In genomic region chr7:47461161-47461560, GRCh38 we compare ENCODE assay signal across 13 cellular contexts.
DNase-seq lines count a peak whose midpoint lies in the region; ATAC-seq and TF ChIP-seq lines count a peak whose summit lies in the region.
"Had no signal": no experiment of that assay in that cellular context is flagged by ENCODE, and none has a peak within 500 bp of the region (broad histone marks: within the 10 kb centered on the region; RNA-seq: fewer than 3 reads in every experiment).

No MANE protein-coding gene starts in this region.

- no peak overlapping the region for H3K27ac ChIP-seq in left lung
- H3K27ac ChIP-seq in transverse colon = peak overlapping the region; percentile 21 to 62 (median 44)

- WGBS in transverse colon (ENCODE audit: low coverage in 1 of 2), 2 donors = 25 to 50% methylated on average over 1 to 4 of the region's 4 CpGs

- TF ChIP-seq CTCF in left lung (IDR thresholded peaks at IDR 0.05) (no peak), transverse colon (IDR thresholded peaks at IDR 0.05) (no peak)

- H3K9me3 ChIP-seq in left lung (no peaks in the 10 kb centered on the region), transverse colon (no peaks in the 10 kb centered on the region)

- ATAC-seq in left lung (peak; percentile 21), GM21381 (IDR thresholded peaks at IDR 0.05; ENCODE audit: unreplicated experiment) (no peak)

- no peak for TF ChIP-seq POLR2A in transverse colon (IDR thresholded peaks at IDR 0.05)

- H3K27me3 ChIP-seq in left lung (no peaks in the 10 kb centered on the region), transverse colon (no peaks in the 10 kb centered on the region)

- DNase-seq in NCI-H1105 treated with DMSO at 0.1 percent for 48 hours (lab: John Stamatoyannopoulos, UW) (peak; percentile 28), NCI-H1105 (lab: John Stamatoyannopoulos, UW) (no peak), cerebellar cortex (ENCODE audit: low spot score) (peak; percentile 41), left lung (no peak), transverse colon (no peak), NK-92 (lab: John Stamatoyannopoulos, UW; ENCODE audit: unreplicated experiment) (no peak), COR-L47 (lab: John Stamatoyannopoulos, UW) (no peak)
- DNase-seq: activated CD8-positive, alpha-beta memory T cell treated with anti-CD3 and anti-CD28 coated beads, Interleukin-2, amount 50 U/mL, for 48 hours; DMS79; Karpas-422; naive B cell had no signal

- H3K4me1 ChIP-seq in left lung = peaks cover 8 to 26% of the 10 kb centered on the region in 2 donors
- H3K4me1 ChIP-seq in transverse colon = peaks cover 13 to 30% (median 23%) of the 10 kb centered on the region in 4 donors

- TF ChIP-seq EP300 in transverse colon (IDR thresholded peaks at IDR 0.05; ENCODE audit: low read depth) = no peak

- intact Hi-C loops in left lung (cut with DNase I) (no loop called here), transverse colon (cut with DNase I; ENCODE audit: low total_unique reads) (no loop called here)

- H3K4me3 ChIP-seq in left lung (no peak overlapping the region), transverse colon (no peak overlapping the region)
- H3K4me3 ChIP-seq: smooth muscle cell had no signal

- H3K36me3 ChIP-seq in left lung (no peaks in the 10 kb centered on the region), transverse colon (no peaks in the 10 kb centered on the region)

- in situ Hi-C loops in transverse colon (cut with MboI; ENCODE audit: low pct_ligation_motif_present in 1 of 4, low pct_unique_long_range_greater_than_20kb in 1 of 4, low sequenced_read_pairs in 3 of 4) = loop anchor here in 1 of 4 donors (25.0 kb wide), 1 partner anchor 126 kb away; the partner anchor contains the start of gene TNS3

Comparison
In these comparisons a context has a peak if more than half of its experiments do, and no peak if none do; other contexts are left out.
1. DNase-seq: peak in NCI-H1105 treated with DMSO at 0.1 percent for 48 hours (single experiment) and cerebellar cortex (single experiment); none in NCI-H1105 (single experiment), left lung (0 of 2), transverse colon (single experiment), NK-92 (single experiment) and COR-L47 (single experiment).
2. H3K27ac ChIP-seq: peak in transverse colon (4 of 4); none in left lung (0 of 2).